Comparison of ENCODE assay signal across 12 cellular contexts in the genomic region with DNA sequence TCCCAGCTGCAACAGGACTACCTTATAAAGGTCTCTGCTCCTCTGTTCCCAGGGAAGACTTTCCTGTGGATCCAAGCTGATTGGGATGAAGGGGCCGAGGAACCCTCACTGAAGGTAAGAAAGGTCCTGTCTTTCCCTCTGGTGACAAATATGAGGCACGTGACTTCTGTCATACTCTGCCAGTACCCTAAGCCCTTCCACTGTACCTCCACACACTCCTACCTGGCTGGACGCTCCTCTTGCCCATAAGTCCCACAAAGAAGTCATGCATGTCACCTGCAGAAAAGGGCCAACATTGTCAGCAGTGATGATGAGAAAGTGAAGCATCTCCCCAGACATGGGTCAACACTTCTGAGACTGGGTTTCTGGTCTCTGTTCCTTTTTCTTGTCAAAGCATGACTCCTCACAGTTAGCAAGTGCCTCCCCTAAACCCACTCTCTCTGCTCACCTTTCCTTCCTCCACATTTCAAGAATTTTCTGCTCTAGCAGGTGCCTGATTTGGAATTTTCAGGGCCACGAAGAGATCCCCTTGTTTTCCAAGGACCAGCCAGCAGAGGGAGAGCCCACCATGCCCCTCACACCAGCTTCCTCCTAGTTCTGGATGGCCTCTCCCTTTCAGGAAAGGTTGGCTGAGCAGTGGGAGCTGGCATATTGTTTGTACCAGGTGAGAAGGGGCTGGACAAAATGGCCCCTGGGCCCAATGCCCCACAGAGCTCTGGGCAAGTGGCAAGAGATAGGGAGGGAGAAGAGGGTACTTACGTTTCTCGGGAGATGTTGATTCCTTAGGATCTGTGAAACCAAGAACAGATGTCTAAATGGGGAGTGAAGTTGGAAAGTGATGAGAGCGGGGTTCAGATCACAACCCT. TPM values are rescaled to one million over a fixed set of nuclear protein-coding genes. Genes with fewer than 3 reads are reported as not detected.
DNase-seq lines count a peak whose midpoint lies in the region; ATAC-seq, FAIRE-seq and TF ChIP-seq lines count a peak whose summit lies in the region.
"Had no signal": no experiment of that assay in that cellular context is flagged by ENCODE, and none has a peak within 500 bp of the region (broad histone marks: within the 10 kb centered on the region; RNA-seq: fewer than 3 reads in every experiment).

No MANE protein-coding gene starts in this region.

- no peak overlapping the region for H3K9ac ChIP-seq in astrocyte (ENCODE audit: low read length)

- H3K36me3 ChIP-seq in astrocyte (ENCODE audit: insufficient read depth, low read length), result no peaks in the 10 kb centered on the region

- H3K9me3 Mint-ChIP-seq in astrocyte (ENCODE audit: unreplicated experiment), result peaks cover 2% of the 10 kb centered on the region
- no peaks in the 10 kb centered on the region for H3K9me3 Mint-ChIP-seq in endothelial cell (ENCODE audit: unreplicated experiment)
- H3K9me3 Mint-ChIP-seq: T-helper 2 cell treated with Interferon-gamma antibody and Interleukin-4, amounts not matched to agents 5 μg/mL and 100 μg/mL, for 36 hours had no signal

- peaks cover 24% of the 10 kb centered on the region for H3K4me1 Mint-ChIP-seq in astrocyte (ENCODE audit: low read depth, unreplicated experiment)
- H3K4me1 Mint-ChIP-seq in endothelial cell (ENCODE audit: unreplicated experiment), result peaks cover 54% of the 10 kb centered on the region

- no peaks in the 10 kb centered on the region for H3K4me1 ChIP-seq in astrocyte (ENCODE audit: insufficient read depth, low read length)

- no peaks in the 10 kb centered on the region for H3K79me2 ChIP-seq in astrocyte (ENCODE audit: insufficient read depth, low read length)

- H3K36me3 Mint-ChIP-seq in astrocyte (ENCODE audit: low read depth, unreplicated experiment), result no peaks in the 10 kb centered on the region
- no peaks in the 10 kb centered on the region for H3K36me3 Mint-ChIP-seq in endothelial cell (ENCODE audit: low read depth, unreplicated experiment)

- H3K27me3 ChIP-seq in astrocyte (ENCODE audit: insufficient read depth, low read length), result peaks cover 40% of the 10 kb centered on the region

- H3K27ac ChIP-seq in astrocyte (ENCODE audit: low read depth, low read length), result no peak overlapping the region

- H3K4me3 Mint-ChIP-seq in astrocyte (ENCODE audit: unreplicated experiment) (peak overlapping the region; percentile 7), endothelial cell (ENCODE audit: unreplicated experiment) (no peak overlapping the region)

- H3K9me3 ChIP-seq in astrocyte (ENCODE audit: insufficient read depth, low read depth, low read length), result peaks cover 3% of the 10 kb centered on the region

- no peak for FAIRE-seq in astrocyte (lab: Jason Lieb, UNC)
- FAIRE-seq: endothelial cell of umbilical vein had no signal

- 0 out of 2 replicates have a peak, but pooled peaks have one; percentile 3 for TF ChIP-seq CTCF in GM12874 (IDR thresholded peaks at IDR 0.05; ENCODE audit: insufficient read depth, low read depth, low read length)
- no peak for TF ChIP-seq CTCF in astrocyte (IDR thresholded peaks at IDR 0.05; ENCODE audit: insufficient read depth, low read depth, low read length)
- TF ChIP-seq CTCF in endothelial cell (IDR thresholded peaks at IDR 0.05; ENCODE audit: unreplicated experiment), result no peak

- DNase-seq in GM19240 (ENCODE audit: insufficient read length, low spot score), result peak; percentile 37
- DNase-seq in astrocyte (ENCODE audit: low read depth), result no peak
- DNase-seq in stimulated activated CD4-positive, alpha-beta T cell treated with anti-CD3 and anti-CD28 coated beads, Interleukin-15, amount 100 ng/mL, for 24 hours, result no peak
- no peak for DNase-seq in endothelial cell (ENCODE audit: low spot score)
- DNase-seq in NCI-H1694 treated with DMSO at 0.1 percent for 48 hours (lab: John Stamatoyannopoulos, UW), result no peak
- DNase-seq in activated gamma-delta T cell (lab: John Stamatoyannopoulos, UW), result no peak
- DNase-seq: NCI-H2081 treated with DMSO at 0.1 percent for 48 hours had no signal

- no peak overlapping the region for H3K27ac Mint-ChIP-seq in astrocyte (ENCODE audit: unreplicated experiment)
- H3K27ac Mint-ChIP-seq in endothelial cell (ENCODE audit: unreplicated experiment), result no peak overlapping the region

- no peaks in the 10 kb centered on the region for H4K20me1 ChIP-seq in astrocyte (ENCODE audit: insufficient read depth, low read length)

- ATAC-seq in HG02852 (IDR thresholded peaks at IDR 0.05; ENCODE audit: unreplicated experiment), result peak; percentile 88

- peaks cover 39% of the 10 kb centered on the region for H3K27me3 Mint-ChIP-seq in astrocyte (ENCODE audit: low read depth, unreplicated experiment)
- peaks cover 13% of the 10 kb centered on the region for H3K27me3 Mint-ChIP-seq in endothelial cell (ENCODE audit: unreplicated experiment)

- H3K4me3 ChIP-seq in astrocyte (ENCODE audit: insufficient read depth, low read depth, low read length), result no peak overlapping the region

- no peak overlapping the region for H3K4me2 ChIP-seq in astrocyte (ENCODE audit: low read length)

- H2AFZ ChIP-seq in astrocyte (ENCODE audit: low read depth, low read length), result no peak overlapping the region

RNA-seq across cellular contexts. Expression of a gene that starts 3.5 kb away (rescaled TPM):
- 1.3 and 2.5 TPM in 2 replicates for total RNA-seq in astrocyte
- 18.0 TPM for total RNA-seq in endothelial cell (ENCODE audit: unreplicated experiment)
- total RNA-seq: endothelial cell of umbilical vein, kidney epithelial cell had no signal

RNA-seq across cellular contexts. Expression of a gene that starts 6.5 kb away (rescaled TPM):
- total RNA-seq in astrocyte (8.4 and 9.8 TPM in 2 replicates), endothelial cell (ENCODE audit: unreplicated experiment) (23.9 TPM)

RNA-seq across cellular contexts. Expression of a gene that starts 37.1 kb away (rescaled TPM):
- total RNA-seq in astrocyte (0.34 TPM in 1 of 2 replicates, not detected in the other), endothelial cell (ENCODE audit: unreplicated experiment) (0.36 TPM)
- total RNA-seq: endothelial cell of umbilical vein, kidney epithelial cell had no signal

RNA-seq across cellular contexts. Expression of a gene that starts 55.4 kb away (rescaled TPM):
- 0.31 and 0.32 TPM in 2 replicates for total RNA-seq in astrocyte
- total RNA-seq in endothelial cell (ENCODE audit: unreplicated experiment), result 0.82 TPM
- total RNA-seq: kidney epithelial cell had no signal
